Comparison of ENCODE assay signal across 13 cellular contexts in the genomic region with DNA sequence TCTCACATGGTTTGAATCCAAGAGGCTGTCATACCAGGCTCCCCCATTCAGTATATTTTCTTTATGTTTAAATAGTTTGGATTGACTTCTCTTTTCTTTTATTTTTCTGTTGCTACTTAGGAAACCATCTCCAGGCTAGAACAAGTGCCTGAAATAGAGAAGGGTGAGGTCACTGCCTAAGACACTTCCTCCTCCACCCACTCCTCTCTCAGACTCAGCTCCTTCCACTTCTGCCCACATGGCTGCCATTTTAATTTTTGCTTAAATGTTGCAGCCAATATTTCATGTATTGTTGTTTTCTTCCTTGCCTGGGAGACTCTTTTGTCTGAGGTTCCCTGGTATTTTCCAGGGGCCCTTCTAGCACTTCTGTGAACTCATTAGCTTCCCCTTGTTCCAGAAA.
A peak's percentile ranks its signal among the peaks of the same experiment; 100 is the strongest.
DNase-seq lines count a peak whose midpoint lies in the region; ATAC-seq and TF ChIP-seq lines count a peak whose summit lies in the region.
"Had no signal": no experiment of that assay in that cellular context is flagged by ENCODE, and none has a peak within 500 bp of the region (broad histone marks: within the 10 kb centered on the region; RNA-seq: fewer than 3 reads in every experiment).

No MANE protein-coding gene starts in this region.

- no peaks in the 10 kb centered on the region for H3K9me3 ChIP-seq in upper lobe of right lung

- H3K36me3 ChIP-seq in upper lobe of right lung: no peaks in the 10 kb centered on the region

- CTCF ChIA-PET in activated naive CD4-positive, alpha-beta T cell treated with anti-CD3 and anti-CD28 coated beads, Interleukin-2, amount 10 ng/mL, durations not matched to agents 7 days and 5 days (lab: Charles Lee): no interaction called here

- no peak overlapping the region for H3K27ac ChIP-seq in upper lobe of right lung

- no peaks in the 10 kb centered on the region for H3K4me1 ChIP-seq in upper lobe of right lung

- H3K27me3 ChIP-seq in upper lobe of right lung: no peaks in the 10 kb centered on the region

- H3K4me1 Mint-ChIP-seq in activated naive CD4-positive, alpha-beta T cell treated with anti-CD3 and anti-CD28 coated beads, Interleukin-2, amount 10 ng/mL, durations not matched to agents 7 days and 5 days: peaks cover 20% of the 10 kb centered on the region

- H3K27me3 Mint-ChIP-seq in activated naive CD4-positive, alpha-beta T cell treated with anti-CD3 and anti-CD28 coated beads, Interleukin-2, amount 10 ng/mL, durations not matched to agents 7 days and 5 days: peaks cover 4% of the 10 kb centered on the region

- H3K9me3 Mint-ChIP-seq in activated naive CD4-positive, alpha-beta T cell treated with anti-CD3 and anti-CD28 coated beads, Interleukin-2, amount 10 ng/mL, durations not matched to agents 7 days and 5 days: no peaks in the 10 kb centered on the region

- intact Hi-C loops in upper lobe of right lung (cut with DNase I): no loop called here

- H3K4me3 Mint-ChIP-seq in activated naive CD4-positive, alpha-beta T cell treated with anti-CD3 and anti-CD28 coated beads, Interleukin-2, amount 10 ng/mL, durations not matched to agents 7 days and 5 days: no peak overlapping the region
- H3K4me3 Mint-ChIP-seq: nephron had no signal

- ATAC-seq in upper lobe of right lung: peak; percentile 90

- peak; percentile 25 for DNase-seq in stimulated activated CD4-positive, alpha-beta T cell treated with anti-CD3 and anti-CD28 coated beads, Interleukin-4, amount 100 ng/mL, for 24 hours
- DNase-seq in stimulated activated CD4-positive, alpha-beta T cell treated with anti-CD3 and anti-CD28 coated beads, Interleukin-4, amount 100 ng/mL, for 4 hours: no peak
- peak; percentile 85 for DNase-seq in MV-4-11 (lab: John Stamatoyannopoulos, UW)
- DNase-seq in activated naive CD4-positive, alpha-beta T cell treated with anti-CD3 and anti-CD28 coated beads, Interleukin-2, amount 10 ng/mL, durations not matched to agents 7 days and 5 days: no peak
- DNase-seq in upper lobe of right lung: no peak
- DNase-seq in HuH-7 (ENCODE audit: low spot score): no peak
- no peak for DNase-seq in erythroblast (lab: John Stamatoyannopoulos, UW)
- DNase-seq: glutamatergic neuron, NCI-H1417 treated with DMSO at 0.1 percent for 48 hours, NCI-H510A treated with DMSO at 0.1 percent for 48 hours, retina, substantia nigra had no signal

- peaks cover 2% of the 10 kb centered on the region for H3K36me3 Mint-ChIP-seq in activated naive CD4-positive, alpha-beta T cell treated with anti-CD3 and anti-CD28 coated beads, Interleukin-2, amount 10 ng/mL, durations not matched to agents 7 days and 5 days

- H3K4me3 ChIP-seq in upper lobe of right lung: no peak overlapping the region

- peak overlapping the region; percentile 30 for H3K27ac Mint-ChIP-seq in activated naive CD4-positive, alpha-beta T cell treated with anti-CD3 and anti-CD28 coated beads, Interleukin-2, amount 10 ng/mL, durations not matched to agents 7 days and 5 days
- H3K27ac Mint-ChIP-seq: nephron had no signal

- TF ChIP-seq POLR2A in erythroblast (IDR thresholded peaks at IDR 0.05; ENCODE audit: low read length): no peak

- no peak for TF ChIP-seq CTCF in upper lobe of right lung (IDR thresholded peaks at IDR 0.05)

Comparison
In these comparisons a context has a peak if more than half of its experiments do, and no peak if none do; other contexts are left out.
1. DNase-seq: peak in stimulated activated CD4-positive, alpha-beta T cell treated with anti-CD3 and anti-CD28 coated beads, Interleukin-4, amount 100 ng/mL, for 24 hours (single experiment) and MV-4-11 (single experiment); none in stimulated activated CD4-positive, alpha-beta T cell treated with anti-CD3 and anti-CD28 coated beads, Interleukin-4, amount 100 ng/mL, for 4 hours (0 of 2), activated naive CD4-positive, alpha-beta T cell treated with anti-CD3 and anti-CD28 coated beads, Interleukin-2, amount 10 ng/mL, durations not matched to agents 7 days and 5 days (single experiment), upper lobe of right lung (single experiment), HuH-7 (single experiment) and erythroblast (0 of 2).